20 cellular contexts compared by ENCODE assay signal in the genomic region with DNA sequence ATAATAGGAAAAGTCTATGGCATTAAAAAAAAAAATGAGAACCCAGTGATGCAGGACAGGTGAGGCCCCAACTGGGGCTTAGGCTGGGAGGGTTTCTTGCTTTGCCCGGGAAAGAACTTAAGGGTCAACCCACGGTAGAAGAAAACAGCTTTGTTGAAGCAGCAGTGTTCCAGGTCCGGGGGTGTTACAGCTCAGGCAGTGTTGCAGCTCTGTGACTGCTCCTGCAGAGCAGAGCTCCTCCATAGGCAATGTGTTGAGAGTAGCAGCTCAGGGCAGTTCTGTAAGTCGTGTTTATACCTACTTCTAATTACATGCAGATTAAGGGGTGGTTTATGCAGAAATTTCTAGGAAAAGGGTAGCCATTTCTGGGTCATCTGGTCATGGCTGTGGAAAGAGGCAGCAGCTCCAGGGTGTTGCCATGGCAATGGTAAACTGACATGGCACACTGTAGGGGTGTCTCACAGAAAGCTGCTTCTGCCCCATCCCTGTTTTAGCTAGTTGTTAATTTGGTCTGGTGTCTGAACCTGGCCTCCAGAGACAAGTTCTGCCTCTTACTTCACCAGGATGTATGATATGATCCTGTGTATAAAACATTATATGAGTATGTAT.
A peak's percentile ranks its signal among the peaks of the same experiment; 100 is the strongest.
DNase-seq lines count a peak whose midpoint lies in the region; ATAC-seq and TF ChIP-seq lines count a peak whose summit lies in the region.
"Had no signal": no experiment of that assay in that cellular context is flagged by ENCODE, and none has a peak within 500 bp of the region (broad histone marks: within the 10 kb centered on the region; RNA-seq: fewer than 3 reads in every experiment).

No MANE protein-coding gene starts in this region.

- TF ChIP-seq CTCF in GM23338 (conservative IDR thresholded peaks at IDR 0.05; ENCODE audit: low read depth in 2 of 2) (no peak), endothelial cell (IDR thresholded peaks at IDR 0.05; ENCODE audit: unreplicated experiment) (no peak)

- intact Hi-C loops in head of caudate nucleus (cut with DNase I), result no loop called here

- H3K4me1 Mint-ChIP-seq in GM23338, result peaks cover 12% of the 10 kb centered on the region
- H3K4me1 Mint-ChIP-seq in endothelial cell (ENCODE audit: unreplicated experiment), result no peaks in the 10 kb centered on the region
- H3K4me1 Mint-ChIP-seq: B cell had no signal

- ATAC-seq in GM23338 (peak; percentile 78), HG03159 (IDR thresholded peaks at IDR 0.05; ENCODE audit: unreplicated experiment) (no peak)

- H3F3A ChIP-seq in GM23338 (replicated peaks; ENCODE audit: low read depth), result no peaks in the 10 kb centered on the region

- H3K36me3 Mint-ChIP-seq in GM23338 (ENCODE audit: low read depth) (no peaks in the 10 kb centered on the region), endothelial cell (ENCODE audit: low read depth, unreplicated experiment) (no peaks in the 10 kb centered on the region)

- H3K4me3 ChIP-seq in GM23338, result no peak overlapping the region
- H3K4me3 ChIP-seq: GM23248, MG63, PC-9, SJCRH30 had no signal

- peak overlapping the region; percentile 63 for H2AFZ ChIP-seq in GM23338
- H2AFZ ChIP-seq: GM23248, PC-9 had no signal

- H3K4me3 Mint-ChIP-seq in GM23338, result no peak overlapping the region
- H3K4me3 Mint-ChIP-seq in endothelial cell (ENCODE audit: unreplicated experiment), result no peak overlapping the region
- H3K4me3 Mint-ChIP-seq: B cell; CD4-positive, alpha-beta T cell had no signal

- H3K9me3 Mint-ChIP-seq in GM23338, result no peaks in the 10 kb centered on the region
- no peaks in the 10 kb centered on the region for H3K9me3 Mint-ChIP-seq in endothelial cell (ENCODE audit: unreplicated experiment)
- H3K9me3 Mint-ChIP-seq: CD4-positive, alpha-beta T cell had no signal

- no peaks in the 10 kb centered on the region for H3K9me2 ChIP-seq in GM23338 (ENCODE audit: insufficient read depth)

- H4K20me1 ChIP-seq in GM23338 (replicated peaks; ENCODE audit: insufficient read depth), result no peaks in the 10 kb centered on the region

- DNase-seq in GM23338 (ENCODE audit: low spot score) (peak; percentile 33), NCI-H748 treated with DMSO at 0.1 percent for 48 hours (lab: John Stamatoyannopoulos, UW) (peak; percentile 15), head of caudate nucleus (peak in 28 of 42 donors; percentile 4 to 76 (median 33)), retina (peak; percentile 43), GM03348 (ENCODE audit: low spot score) (no peak), endothelial cell (ENCODE audit: low spot score) (no peak)
- DNase-seq: Calu3; CD4-positive, alpha-beta T cell; DMS79 treated with DMSO at 0.1 percent for 48 hours; GM23248; MG63; NCI-H1092 treated with DMSO at 0.1 percent for 48 hours; NCI-H1694 treated with DMSO at 0.1 percent for 48 hours; NCI-H2107; NCI-H345; NCI-H526; PC-9; SJCRH30 had no signal

- H3K27me3 ChIP-seq in GM23338 (ENCODE audit: insufficient read depth), result no peaks in the 10 kb centered on the region
- H3K27me3 ChIP-seq: MG63, SJCRH30 had no signal

- H3K27ac ChIP-seq in GM23338 (ENCODE audit: low read depth), result no peak overlapping the region
- H3K27ac ChIP-seq: GM23248, PC-9, SJCRH30 had no signal

- H3K27ac Mint-ChIP-seq in GM23338 (no peak overlapping the region), endothelial cell (ENCODE audit: unreplicated experiment) (no peak overlapping the region)
- H3K27ac Mint-ChIP-seq: B cell; CD4-positive, alpha-beta T cell had no signal

- H3K27me3 Mint-ChIP-seq in GM23338 (ENCODE audit: insufficient read depth, low read depth, poor library complexity), result peaks cover 4% of the 10 kb centered on the region
- no peaks in the 10 kb centered on the region for H3K27me3 Mint-ChIP-seq in endothelial cell (ENCODE audit: unreplicated experiment)
- H3K27me3 Mint-ChIP-seq: B cell had no signal

- H3K79me2 ChIP-seq in GM23338 (replicated peaks; ENCODE audit: insufficient read depth), result no peaks in the 10 kb centered on the region

- no peaks in the 10 kb centered on the region for H3K36me3 ChIP-seq in GM23338 (ENCODE audit: insufficient read depth)
- H3K36me3 ChIP-seq: MG63, SJCRH30 had no signal

- H3K4me2 ChIP-seq in GM23338, result no peak overlapping the region
- H3K4me2 ChIP-seq: PC-9 had no signal

- peaks cover 9% of the 10 kb centered on the region; the same call in 1 of the 2 replicates for H3K4me1 ChIP-seq in GM23338 (ENCODE audit: insufficient read depth)
- H3K4me1 ChIP-seq: SJCRH30 had no signal

TF ChIP-seq in GM23338, 12 proteins besides CTCF, POLR2A, EP300 and RAD21 (continues in another document):
- TF ChIP-seq, protein P1, sequence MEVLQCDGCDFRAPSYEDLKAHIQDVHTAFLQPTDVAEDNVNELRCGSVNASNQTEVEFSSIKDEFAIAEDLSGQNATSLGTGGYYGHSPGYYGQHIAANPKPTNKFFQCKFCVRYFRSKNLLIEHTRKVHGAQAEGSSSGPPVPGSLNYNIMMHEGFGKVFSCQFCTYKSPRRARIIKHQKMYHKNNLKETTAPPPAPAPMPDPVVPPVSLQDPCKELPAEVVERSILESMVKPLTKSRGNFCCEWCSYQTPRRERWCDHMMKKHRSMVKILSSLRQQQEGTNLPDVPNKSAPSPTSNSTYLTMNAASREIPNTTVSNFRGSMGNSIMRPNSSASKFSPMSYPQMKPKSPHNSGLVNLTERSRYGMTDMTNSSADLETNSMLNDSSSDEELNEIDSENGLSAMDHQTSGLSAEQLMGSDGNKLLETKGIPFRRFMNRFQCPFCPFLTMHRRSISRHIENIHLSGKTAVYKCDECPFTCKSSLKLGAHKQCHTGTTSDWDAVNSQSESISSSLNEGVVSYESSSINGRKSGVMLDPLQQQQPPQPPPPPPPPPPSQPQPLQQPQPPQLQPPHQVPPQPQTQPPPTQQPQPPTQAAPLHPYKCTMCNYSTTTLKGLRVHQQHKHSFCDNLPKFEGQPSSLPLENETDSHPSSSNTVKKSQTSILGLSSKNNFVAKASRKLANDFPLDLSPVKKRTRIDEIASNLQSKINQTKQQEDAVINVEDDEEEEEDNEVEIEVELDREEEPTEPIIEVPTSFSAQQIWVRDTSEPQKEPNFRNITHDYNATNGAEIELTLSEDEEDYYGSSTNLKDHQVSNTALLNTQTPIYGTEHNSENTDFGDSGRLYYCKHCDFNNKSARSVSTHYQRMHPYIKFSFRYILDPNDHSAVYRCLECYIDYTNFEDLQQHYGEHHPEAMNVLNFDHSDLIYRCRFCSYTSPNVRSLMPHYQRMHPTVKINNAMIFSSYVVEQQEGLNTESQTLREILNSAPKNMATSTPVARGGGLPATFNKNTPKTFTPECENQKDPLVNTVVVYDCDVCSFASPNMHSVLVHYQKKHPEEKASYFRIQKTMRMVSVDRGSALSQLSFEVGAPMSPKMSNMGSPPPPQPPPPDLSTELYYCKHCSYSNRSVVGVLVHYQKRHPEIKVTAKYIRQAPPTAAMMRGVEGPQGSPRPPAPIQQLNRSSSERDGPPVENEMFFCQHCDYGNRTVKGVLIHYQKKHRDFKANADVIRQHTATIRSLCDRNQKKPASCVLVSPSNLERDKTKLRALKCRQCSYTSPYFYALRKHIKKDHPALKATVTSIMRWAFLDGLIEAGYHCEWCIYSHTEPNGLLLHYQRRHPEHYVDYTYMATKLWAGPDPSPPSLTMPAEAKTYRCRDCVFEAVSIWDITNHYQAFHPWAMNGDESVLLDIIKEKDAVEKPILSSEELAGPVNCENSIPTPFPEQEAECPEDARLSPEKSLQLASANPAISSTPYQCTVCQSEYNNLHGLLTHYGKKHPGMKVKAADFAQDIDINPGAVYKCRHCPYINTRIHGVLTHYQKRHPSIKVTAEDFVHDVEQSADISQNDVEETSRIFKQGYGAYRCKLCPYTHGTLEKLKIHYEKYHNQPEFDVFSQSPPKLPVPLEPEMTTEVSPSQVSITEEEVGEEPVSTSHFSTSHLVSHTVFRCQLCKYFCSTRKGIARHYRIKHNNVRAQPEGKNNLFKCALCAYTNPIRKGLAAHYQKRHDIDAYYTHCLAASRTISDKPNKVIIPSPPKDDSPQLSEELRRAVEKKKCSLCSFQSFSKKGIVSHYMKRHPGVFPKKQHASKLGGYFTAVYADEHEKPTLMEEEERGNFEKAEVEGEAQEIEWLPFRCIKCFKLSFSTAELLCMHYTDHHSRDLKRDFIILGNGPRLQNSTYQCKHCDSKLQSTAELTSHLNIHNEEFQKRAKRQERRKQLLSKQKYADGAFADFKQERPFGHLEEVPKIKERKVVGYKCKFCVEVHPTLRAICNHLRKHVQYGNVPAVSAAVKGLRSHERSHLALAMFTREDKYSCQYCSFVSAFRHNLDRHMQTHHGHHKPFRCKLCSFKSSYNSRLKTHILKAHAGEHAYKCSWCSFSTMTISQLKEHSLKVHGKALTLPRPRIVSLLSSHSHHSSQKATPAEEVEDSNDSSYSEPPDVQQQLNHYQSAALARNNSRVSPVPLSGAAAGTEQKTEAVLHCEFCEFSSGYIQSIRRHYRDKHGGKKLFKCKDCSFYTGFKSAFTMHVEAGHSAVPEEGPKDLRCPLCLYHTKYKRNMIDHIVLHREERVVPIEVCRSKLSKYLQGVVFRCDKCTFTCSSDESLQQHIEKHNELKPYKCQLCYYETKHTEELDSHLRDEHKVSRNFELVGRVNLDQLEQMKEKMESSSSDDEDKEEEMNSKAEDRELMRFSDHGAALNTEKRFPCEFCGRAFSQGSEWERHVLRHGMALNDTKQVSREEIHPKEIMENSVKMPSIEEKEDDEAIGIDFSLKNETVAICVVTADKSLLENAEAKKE (CRISPR knock-in tag; IDR thresholded peaks at IDR 0.05), result no peak
- no peak for TF ChIP-seq EZH2phosphoT487 (IDR thresholded peaks at IDR 0.05; ENCODE audit: unreplicated experiment)

Comparison
In these comparisons a context has a peak if more than half of its experiments do, and no peak if none do; other contexts are left out.
1. DNase-seq: peak in GM23338 (single experiment), NCI-H748 treated with DMSO at 0.1 percent for 48 hours (single experiment), head of caudate nucleus (28 of 42) and retina (single experiment); none in GM03348 (single experiment) and endothelial cell (single experiment).